32 cellular contexts compared by ENCODE assay signal in genomic region chrX:122220644-122221373, GRCh38.
A peak's percentile ranks its signal among the peaks of the same experiment; 100 is the strongest.
DNase-seq lines count a peak whose midpoint lies in the region; TF ChIP-seq lines count a peak whose summit lies in the region.
"Had no signal": no experiment of that assay in that cellular context is flagged by ENCODE, and none has a peak within 500 bp of the region (broad histone marks: within the 10 kb centered on the region; RNA-seq: fewer than 3 reads in every experiment).

No MANE protein-coding gene starts in this region.

- no peak overlapping the region for H3K4ac ChIP-seq in trophoblast cell (ENCODE audit: low read depth, low read length)

- DNase-seq in mammary epithelial cell (no peak), trophoblast cell (peak in 1 of 2 donors; percentile 3), progenitor cell of endocrine pancreas (ENCODE audit: low spot score, unreplicated experiment) (no peak), RPMI8226 (no peak), transverse colon (no peak), hepatic stellate cell (ENCODE audit: low spot score) (no peak)
- DNase-seq: activated CD4-positive, alpha-beta T cell treated with anti-CD3 and anti-CD28 coated beads for 36 hours; activated CD8-positive, alpha-beta T cell treated with anti-CD3 and anti-CD28 coated beads for 36 hours; activated naive CD4-positive, alpha-beta T cell treated with anti-CD3 and anti-CD28 coated beads, Interleukin-2, amount 10 ng/mL, durations not matched to agents 7 days and 5 days; cerebellar nuclear complex; dermis blood vessel endothelial cell; DMS 273 treated with DMSO at 0.1 percent for 48 hours; gastrocnemius medialis; kidney glomerular epithelial cell; midbrain; naive thymus-derived CD4-positive, alpha-beta T cell; NCI-H1105; NCI-H187 treated with DMSO at 0.1 percent for 48 hours; NCI-H2171; NCI-H510A treated with DMSO at 0.1 percent for 48 hours; nucleus accumbens; SIG-M5; stimulated activated naive B cell treated with anti-CD40 and anti-IgM and Interleukin-4, amounts not matched to agents 10 μg/mL and 1 μg/mL and 100 μg/mL, for 72 hours; upper lobe of right lung had no signal

- no peak overlapping the region for H3K18ac ChIP-seq in trophoblast cell (ENCODE audit: low read length)

- H3K27me3 ChIP-seq in HUES64 (ENCODE audit: insufficient read depth, low read length): no peaks in the 10 kb centered on the region
- no peaks in the 10 kb centered on the region for H3K27me3 ChIP-seq in mammary epithelial cell (ENCODE audit: insufficient read depth, low read length)
- no peaks in the 10 kb centered on the region for H3K27me3 ChIP-seq in iPS-18a (ENCODE audit: control insufficient read depth, insufficient read depth, low read length)
- H3K27me3 ChIP-seq in trophoblast cell (ENCODE audit: insufficient read depth, low read length): no peaks in the 10 kb centered on the region
- no peaks in the 10 kb centered on the region for H3K27me3 ChIP-seq in transverse colon
- H3K27me3 ChIP-seq: gastrocnemius medialis, upper lobe of right lung had no signal

- H3K9ac ChIP-seq in HUES64 (ENCODE audit: low read depth, low read length) (peak overlapping the region; percentile 75), mammary epithelial cell (ENCODE audit: insufficient read depth, low read length) (no peak overlapping the region), iPS-18a (ENCODE audit: low read length) (peak overlapping the region; percentile 59), trophoblast cell (ENCODE audit: low read length) (no peak overlapping the region)
- H3K9ac ChIP-seq: BLaER1 had no signal

- H3K27ac ChIP-seq in HUES64 (ENCODE audit: low read depth, low read length) (peak overlapping the region; percentile 93), mammary epithelial cell (ENCODE audit: insufficient read depth, low read depth, low read length) (no peak overlapping the region), iPS-18a (ENCODE audit: low read length) (peak overlapping the region; percentile 95), trophoblast cell (ENCODE audit: low read depth, low read length) (no peak overlapping the region), transverse colon (no peak overlapping the region)
- H3K27ac ChIP-seq: BLaER1, gastrocnemius medialis, hepatocyte, upper lobe of right lung had no signal

- intact Hi-C loops in mammary epithelial cell (cut with micrococcal nuclease) (no loop called here), transverse colon (cut with DNase I; ENCODE audit: low total_unique reads) (no loop called here)

- no peak overlapping the region for H3K14ac ChIP-seq in trophoblast cell (ENCODE audit: low read length)

- peaks cover 21% of the 10 kb centered on the region for H3K4me1 ChIP-seq in HUES64 (ENCODE audit: insufficient read depth, low read length)
- peaks cover 14% of the 10 kb centered on the region for H3K4me1 ChIP-seq in mammary epithelial cell (ENCODE audit: insufficient read depth, low read length)
- H3K4me1 ChIP-seq in iPS-18a (ENCODE audit: control insufficient read depth, low read depth, low read length): peaks cover 27% of the 10 kb centered on the region
- peaks cover 3% of the 10 kb centered on the region in 2 experiments for H3K4me1 ChIP-seq in trophoblast cell (ENCODE audit: control insufficient read depth in 1 of 2, insufficient read depth in 2 of 2, low read length in 2 of 2)
- H3K4me1 ChIP-seq in transverse colon: no peaks in the 10 kb centered on the region
- H3K4me1 ChIP-seq: BLaER1, gastrocnemius medialis, upper lobe of right lung had no signal

- H3K4me3 ChIP-seq in HUES64 (ENCODE audit: low read length) (peak overlapping the region; percentile 45), mammary epithelial cell (replicated peaks in 1 of 3; ENCODE audit: insufficient read depth in 1 of 3, low read depth in 2 of 3, low read length in 3 of 3) (no peak overlapping the region), iPS-18a (ENCODE audit: low read length) (peak overlapping the region; percentile 64), trophoblast cell (ENCODE audit: low read depth, low read length) (no peak overlapping the region), transverse colon (no peak overlapping the region)
- H3K4me3 ChIP-seq: BLaER1, gastrocnemius medialis, hepatocyte, K562, upper lobe of right lung had no signal

- dilution Hi-C loops in mammary epithelial cell (cut with HindIII; ENCODE audit: low sequenced_read_pairs): no loop called here

- no peak for TF ChIP-seq CTCF in mammary epithelial cell (conservative IDR thresholded peaks at IDR 0.05 in 1 of 2, IDR thresholded peaks at IDR 0.05 in 1 of 2; ENCODE audit: extremely low read depth in 1 of 2, insufficient read depth in 1 of 2, low read depth in 1 of 2, low read length in 2 of 2)
- no peak for TF ChIP-seq CTCF in progenitor cell of endocrine pancreas (IDR thresholded peaks at IDR 0.05; ENCODE audit: unreplicated experiment)
- TF ChIP-seq CTCF in transverse colon (IDR thresholded peaks at IDR 0.05): no peak

- no peak overlapping the region for H2AK5ac ChIP-seq in trophoblast cell (ENCODE audit: low read length)

- H3K9me3 ChIP-seq in HUES64 (ENCODE audit: insufficient read depth, low read depth, low read length) (no peaks in the 10 kb centered on the region), mammary epithelial cell (replicated peaks; ENCODE audit: insufficient read depth, low read length) (no peaks in the 10 kb centered on the region), iPS-18a (ENCODE audit: control insufficient read depth, low read depth, low read length) (no peaks in the 10 kb centered on the region), trophoblast cell (ENCODE audit: insufficient read depth, low read depth, low read length) (no peaks in the 10 kb centered on the region), transverse colon (no peaks in the 10 kb centered on the region)
- H3K9me3 ChIP-seq: BLaER1, gastrocnemius medialis, upper lobe of right lung had no signal

- H2AFZ ChIP-seq in mammary epithelial cell (ENCODE audit: low read depth, low read length) (peak overlapping the region; percentile 8), trophoblast cell (ENCODE audit: insufficient read depth, low read length, poor library complexity) (no peak overlapping the region)
- H2AFZ ChIP-seq: hepatocyte had no signal

- no peak for TF ChIP-seq POLR2A in transverse colon (IDR thresholded peaks at IDR 0.05)

- H3K4me3 Mint-ChIP-seq in progenitor cell of endocrine pancreas (ENCODE audit: low read depth): no peak overlapping the region
- H3K4me3 Mint-ChIP-seq: activated CD4-positive, alpha-beta T cell treated with anti-CD3 and anti-CD28 coated beads for 36 hours; activated CD8-positive, alpha-beta T cell treated with anti-CD3 and anti-CD28 coated beads for 36 hours; activated naive CD4-positive, alpha-beta T cell treated with anti-CD3 and anti-CD28 coated beads, Interleukin-2, amount 10 ng/mL, durations not matched to agents 7 days and 5 days; activated T-helper 17 cell treated with anti-CD3 and anti-CD28 coated beads, Interleukin-2, amount 50 U/mL, for 72 hours; brain; naive thymus-derived CD4-positive, alpha-beta T cell; stimulated activated naive B cell treated with anti-CD40 and anti-IgM and Interleukin-4, amounts not matched to agents 10 μg/mL and 1 μg/mL and 100 μg/mL, for 72 hours; T-helper 2 cell treated with Interferon-gamma antibody and Interleukin-4, amounts not matched to agents 5 μg/mL and 100 μg/mL, for 36 hours had no signal

- no peak overlapping the region for H3K4me2 ChIP-seq in mammary epithelial cell (ENCODE audit: insufficient read depth, low read depth, low read length)
- no peak overlapping the region for H3K4me2 ChIP-seq in trophoblast cell (ENCODE audit: low read length)
- H3K4me2 ChIP-seq: BLaER1, hepatocyte had no signal

- peaks cover 4% of the 10 kb centered on the region for H3K4me1 Mint-ChIP-seq in progenitor cell of endocrine pancreas (ENCODE audit: low read depth)
- H3K4me1 Mint-ChIP-seq: activated CD4-positive, alpha-beta T cell treated with anti-CD3 and anti-CD28 coated beads for 36 hours; activated naive CD4-positive, alpha-beta T cell treated with anti-CD3 and anti-CD28 coated beads, Interleukin-2, amount 10 ng/mL, durations not matched to agents 7 days and 5 days; activated T-helper 17 cell treated with anti-CD3 and anti-CD28 coated beads, Interleukin-2, amount 50 U/mL, for 72 hours; naive thymus-derived CD4-positive, alpha-beta T cell; stimulated activated naive B cell treated with anti-CD40 and anti-IgM and Interleukin-4, amounts not matched to agents 10 μg/mL and 1 μg/mL and 100 μg/mL, for 72 hours had no signal

- H4K12ac ChIP-seq in trophoblast cell (ENCODE audit: low read depth, low read length): peak overlapping the region; percentile 54

- H4K20me1 ChIP-seq in mammary epithelial cell (ENCODE audit: insufficient read depth, low read length): no peaks in the 10 kb centered on the region
- H4K20me1 ChIP-seq: BLaER1 had no signal

- peaks cover 53% of the 10 kb centered on the region for H3K27me3 Mint-ChIP-seq in progenitor cell of endocrine pancreas
- H3K27me3 Mint-ChIP-seq: activated CD4-positive, alpha-beta T cell treated with anti-CD3 and anti-CD28 coated beads for 36 hours; activated CD8-positive, alpha-beta T cell treated with anti-CD3 and anti-CD28 coated beads for 36 hours had no signal

- CTCF ChIA-PET in mammary epithelial cell (lab: Charles Lee; ENCODE audit: low non-redundant PET): no interaction called here

- H3K23ac ChIP-seq in trophoblast cell (ENCODE audit: low read length): no peak overlapping the region

- H3K79me2 ChIP-seq in mammary epithelial cell (ENCODE audit: insufficient read depth, low read length) (no peaks in the 10 kb centered on the region), trophoblast cell (ENCODE audit: control insufficient read depth, insufficient read depth, low read length, poor library complexity) (no peaks in the 10 kb centered on the region)
- H3K79me2 ChIP-seq: hepatocyte had no signal

- no peak overlapping the region for H3K27ac Mint-ChIP-seq in progenitor cell of endocrine pancreas
- H3K27ac Mint-ChIP-seq: activated CD4-positive, alpha-beta T cell treated with anti-CD3 and anti-CD28 coated beads for 36 hours; activated CD8-positive, alpha-beta T cell treated with anti-CD3 and anti-CD28 coated beads for 36 hours; activated naive CD4-positive, alpha-beta T cell treated with anti-CD3 and anti-CD28 coated beads, Interleukin-2, amount 10 ng/mL, durations not matched to agents 7 days and 5 days; activated T-helper 17 cell treated with anti-CD3 and anti-CD28 coated beads, Interleukin-2, amount 50 U/mL, for 72 hours; naive thymus-derived CD4-positive, alpha-beta T cell; stimulated activated naive B cell treated with anti-CD40 and anti-IgM and Interleukin-4, amounts not matched to agents 10 μg/mL and 1 μg/mL and 100 μg/mL, for 72 hours; T-helper 2 cell treated with Interferon-gamma antibody and Interleukin-4, amounts not matched to agents 5 μg/mL and 100 μg/mL, for 36 hours had no signal

- BruUV-seq in mammary epithelial cell (replicated peaks; lab: Mats Ljungman, UMichigan): no TSS peak

- H4K91ac ChIP-seq in trophoblast cell (ENCODE audit: low read depth, low read length): no peak overlapping the region

- in situ Hi-C loops in mammary epithelial cell (cut with MboI; ENCODE audit: low sequenced_read_pairs in 2 of 2) (no loop called here), transverse colon (cut with MboI; ENCODE audit: low pct_ligation_motif_present in 1 of 4, low pct_unique_long_range_greater_than_20kb in 1 of 4, low sequenced_read_pairs in 3 of 4) (no loop called here)

- no peak overlapping the region for H2BK5ac ChIP-seq in trophoblast cell (ENCODE audit: low read depth, low read length, poor library complexity)

- TF ChIP-seq EP300 in transverse colon (IDR thresholded peaks at IDR 0.05; ENCODE audit: low read depth): no peak

- no peaks in the 10 kb centered on the region for H3K36me3 Mint-ChIP-seq in progenitor cell of endocrine pancreas (ENCODE audit: insufficient read depth)
- H3K36me3 Mint-ChIP-seq: activated naive CD4-positive, alpha-beta T cell treated with anti-CD3 and anti-CD28 coated beads, Interleukin-2, amount 10 ng/mL, durations not matched to agents 7 days and 5 days; brain; stimulated activated naive B cell treated with anti-CD40 and anti-IgM and Interleukin-4, amounts not matched to agents 10 μg/mL and 1 μg/mL and 100 μg/mL, for 72 hours had no signal

- H2BK12ac ChIP-seq in trophoblast cell (ENCODE audit: low read length): no peak overlapping the region

- H2BK120ac ChIP-seq in trophoblast cell (ENCODE audit: insufficient read depth, low read length, poor library complexity): no peak overlapping the region

- no peaks in the 10 kb centered on the region for H3K79me1 ChIP-seq in trophoblast cell (ENCODE audit: low read length)

- no peak overlapping the region for H4K8ac ChIP-seq in trophoblast cell (ENCODE audit: low read depth, low read length)

- WGBS in HUES64: 7% methylated on average over 3 of the region's 3 CpGs
- 77% methylated on average over 3 of the region's 3 CpGs for WGBS in mammary epithelial cell (ENCODE audit: low coverage, missing lambda C conversion rate)
- no CpG with 5 or more reads among the region's 3 CpGs for WGBS in trophoblast cell (ENCODE audit: extremely low coverage, insufficient coverage, insufficient read length)
- 58 to 100% methylated on average over 1 to 3 of the region's 3 CpGs for WGBS in transverse colon (ENCODE audit: low coverage in 1 of 2), 2 donors

- peaks cover 3% of the 10 kb centered on the region for H3K9me3 Mint-ChIP-seq in progenitor cell of endocrine pancreas (ENCODE audit: low read depth)
- H3K9me3 Mint-ChIP-seq: activated CD8-positive, alpha-beta T cell treated with anti-CD3 and anti-CD28 coated beads for 36 hours; activated naive CD4-positive, alpha-beta T cell treated with anti-CD3 and anti-CD28 coated beads, Interleukin-2, amount 10 ng/mL, durations not matched to agents 7 days and 5 days had no signal

- H3K36me3 ChIP-seq in HUES64 (ENCODE audit: insufficient read depth, low read length) (peaks cover 10% of the 10 kb centered on the region; the same call in 1 of the 2 replicates), mammary epithelial cell (ENCODE audit: insufficient read depth, low read length) (no peaks in the 10 kb centered on the region), iPS-18a (ENCODE audit: control insufficient read depth, low read depth, low read length) (peaks cover 10% of the 10 kb centered on the region), trophoblast cell (ENCODE audit: control insufficient read depth in 1 of 2, insufficient read depth in 2 of 2, low read length in 2 of 2) (no peaks in the 10 kb centered on the region), transverse colon (no peaks in the 10 kb centered on the region)
- H3K36me3 ChIP-seq: BLaER1, gastrocnemius medialis, upper lobe of right lung had no signal

Comparison
In these comparisons a context has a peak if more than half of its experiments do, and no peak if none do; other contexts are left out.
1. H3K27ac ChIP-seq: peak in HUES64 (single experiment) and iPS-18a (single experiment); none in mammary epithelial cell (single experiment), trophoblast cell (single experiment) and transverse colon (0 of 4).
2. H3K4me3 ChIP-seq: peak in HUES64 (single experiment) and iPS-18a (single experiment); none in mammary epithelial cell (0 of 3), trophoblast cell (single experiment) and transverse colon (0 of 4).
3. H3K9ac ChIP-seq: peak in HUES64 (single experiment) and iPS-18a (single experiment); none in mammary epithelial cell (single experiment) and trophoblast cell (single experiment).